Comparison of ENCODE assay signal across 1 cellular context in genomic region chr12:27797301-27798025, GRCh38.
TF ChIP-seq lines count a peak whose summit lies in the region.

No MANE protein-coding gene starts in this region.

TF ChIP-seq in HepG2, 621 proteins besides CTCF, POLR2A, EP300 and RAD21:
- no peak for TF ChIP-seq TAF1 (CRISPR knock-in tag; IDR thresholded peaks at IDR 0.05)
- TF ChIP-seq MNT (IDR thresholded peaks at IDR 0.05): peak; percentile 70
